Comparison of ENCODE assay signal across 10 cellular contexts in genomic region chr10:18793951-18794350, GRCh38.
DNase-seq lines count a peak whose midpoint lies in the region; ATAC-seq, FAIRE-seq and TF ChIP-seq lines count a peak whose summit lies in the region.
"Had no signal": no experiment of that assay in that cellular context is flagged by ENCODE, and none has a peak within 500 bp of the region (broad histone marks: within the 10 kb centered on the region; RNA-seq: fewer than 3 reads in every experiment).

No MANE protein-coding gene starts in this region.

- H3K27ac ChIP-seq in lower lobe of right lung (no peak overlapping the region), colonic mucosa (no peak overlapping the region)
- H3K27ac ChIP-seq: skin epidermis had no signal

- intact Hi-C loops in lower lobe of right lung (cut with DNase I) (no loop called here), colonic mucosa (cut with DNase I) (no loop called here)

- no peaks in the 10 kb centered on the region for H3K36me3 ChIP-seq in lower lobe of right lung
- no peaks in the 10 kb centered on the region for H3K36me3 ChIP-seq in colonic mucosa

- H3K4me3 ChIP-seq in LNCaP clone FGC (ENCODE audit: low read depth, low read length) (no peak overlapping the region), lower lobe of right lung (no peak overlapping the region), colonic mucosa (no peak overlapping the region)
- H3K4me3 ChIP-seq: skin epidermis had no signal

- H3K9me3 ChIP-seq in lower lobe of right lung (no peaks in the 10 kb centered on the region), colonic mucosa (no peaks in the 10 kb centered on the region)

- FAIRE-seq in D721Med (lab: Jason Lieb, UNC), result no peak

- no peak for DNase-seq in D721Med (ENCODE audit: insufficient read length, low spot score)
- DNase-seq in LNCaP clone FGC (ENCODE audit: low read depth), result peak; percentile 22
- peak; percentile 48 for DNase-seq in amniotic epithelial cell (ENCODE audit: low read depth)
- DNase-seq in lower lobe of right lung, result no peak
- no peak for DNase-seq in colonic mucosa
- DNase-seq: NCI-H2227 treated with DMSO at 0.1 percent for 48 hours had no signal

- H3K9ac ChIP-seq in colonic mucosa (ENCODE audit: low read depth in 2 of 2, low read length in 2 of 2), result no peak overlapping the region

- ATAC-seq in lower lobe of right lung, result no peak
- no peak for ATAC-seq in HG02798 (IDR thresholded peaks at IDR 0.05; ENCODE audit: poor library complexity, unreplicated experiment)
- no peak for ATAC-seq in HG02678 (IDR thresholded peaks at IDR 0.05; ENCODE audit: unreplicated experiment)
- no peak for ATAC-seq in GM21737 (IDR thresholded peaks at IDR 0.05; ENCODE audit: unreplicated experiment)

- no peaks in the 10 kb centered on the region for H3K4me1 ChIP-seq in lower lobe of right lung
- H3K4me1 ChIP-seq in colonic mucosa, result no peaks in the 10 kb centered on the region

- TF ChIP-seq CTCF in D721Med (IDR thresholded peaks at IDR 0.05; ENCODE audit: insufficient read depth, missing control alignments) (peak; percentile 37), LNCaP clone FGC (IDR thresholded peaks at IDR 0.05; ENCODE audit: control insufficient read depth, extremely low read depth, insufficient read depth) (peak; percentile 70), lower lobe of right lung (IDR thresholded peaks at IDR 0.05) (peak; percentile 37), colonic mucosa (IDR thresholded peaks at IDR 0.05) (no peak)

- H3K27me3 ChIP-seq in lower lobe of right lung (ENCODE audit: low read depth) (no peaks in the 10 kb centered on the region), colonic mucosa (no peaks in the 10 kb centered on the region)

Comparison
In these comparisons a context has a peak if more than half of its experiments do, and no peak if none do; other contexts are left out.
1. DNase-seq: peak in LNCaP clone FGC (single experiment) and amniotic epithelial cell (single experiment); none in D721Med (single experiment), lower lobe of right lung (single experiment) and colonic mucosa (single experiment).